Comparison of ENCODE assay signal across 9 cellular contexts in genomic region chr19:1168877-1169791, GRCh38. TPM values are rescaled to one million over a fixed set of nuclear protein-coding genes. Genes with fewer than 3 reads are reported as not detected.
DNase-seq lines count a peak whose midpoint lies in the region; ATAC-seq and TF ChIP-seq lines count a peak whose summit lies in the region.
"Had no signal": no experiment of that assay in that cellular context is flagged by ENCODE, and none has a peak within 500 bp of the region (broad histone marks: within the 10 kb centered on the region; RNA-seq: fewer than 3 reads in every experiment).

No MANE protein-coding gene starts in this region.

- H3K27me3 Mint-ChIP-seq in activated CD8-positive, alpha-beta T cell treated with anti-CD3 and anti-CD28 coated beads for 36 hours = no peaks in the 10 kb centered on the region
- no peaks in the 10 kb centered on the region for H3K27me3 Mint-ChIP-seq in activated CD8-positive, alpha-beta T cell treated with anti-CD3 and anti-CD28 coated beads, Interleukin-2, amount 10 ng/mL, durations not matched to agents 7 days and 5 days (ENCODE audit: low read depth)
- H3K27me3 Mint-ChIP-seq in type B pancreatic cell = no peaks in the 10 kb centered on the region

- H3K9me3 ChIP-seq in breast epithelium (no peaks in the 10 kb centered on the region), lung (ENCODE audit: control insufficient read depth in 2 of 2, insufficient read depth in 1 of 2, low read length in 1 of 2) (no peaks in the 10 kb centered on the region), SJCRH30 (replicated peaks) (no peaks in the 10 kb centered on the region)
- H3K9me3 ChIP-seq: thoracic aorta had no signal

- H3K4me1 ChIP-seq in breast epithelium = peaks cover 35 to 54% of the 10 kb centered on the region in 2 donors
- peaks cover 0 to 49% of the 10 kb centered on the region in 2 donors for H3K4me1 ChIP-seq in lung (ENCODE audit: control insufficient read depth in 2 of 2, insufficient read depth in 2 of 2, low read length in 2 of 2)
- peaks cover 14% of the 10 kb centered on the region; the same call in 1 of the 2 replicates for H3K4me1 ChIP-seq in SJCRH30

- no peak for TF ChIP-seq CTCF in activated CD8-positive, alpha-beta T cell treated with anti-CD3 and anti-CD28 coated beads for 36 hours (IDR thresholded peaks at IDR 0.05)
- TF ChIP-seq CTCF in breast epithelium (IDR thresholded peaks at IDR 0.05) (no peak), lung (IDR thresholded peaks at IDR 0.05; ENCODE audit: control extremely low read depth, extremely low read depth) (no peak), type B pancreatic cell (conservative IDR thresholded peaks at IDR 0.05) (no peak)

- H3K36me3 Mint-ChIP-seq in activated CD8-positive, alpha-beta T cell treated with anti-CD3 and anti-CD28 coated beads for 36 hours (ENCODE audit: low read depth) = peaks cover 8% of the 10 kb centered on the region
- H3K36me3 Mint-ChIP-seq in activated CD8-positive, alpha-beta T cell treated with anti-CD3 and anti-CD28 coated beads, Interleukin-2, amount 10 ng/mL, durations not matched to agents 7 days and 5 days (ENCODE audit: low read depth) = peaks cover 18% of the 10 kb centered on the region
- peaks cover 8% of the 10 kb centered on the region for H3K36me3 Mint-ChIP-seq in type B pancreatic cell

- intact Hi-C loops in activated CD8-positive, alpha-beta T cell treated with anti-CD3 and anti-CD28 coated beads for 36 hours (cut with micrococcal nuclease) = no loop called here
- intact Hi-C loops in breast epithelium (cut with DNase I; ENCODE audit: low total_unique reads) = no loop called here

- H3K27ac ChIP-seq in breast epithelium = peak overlapping the region; percentile 87 to 99
- H3K27ac ChIP-seq in lung (ENCODE audit: low read depth in 1 of 2, low read length in 1 of 2) = peak overlapping the region in 1 of 2 donors; percentile 69
- H3K27ac ChIP-seq in SJCRH30 = no peak overlapping the region
- H3K27ac ChIP-seq: thoracic aorta had no signal

- peak; percentile 25 for ATAC-seq in activated CD8-positive, alpha-beta T cell treated with anti-CD3 and anti-CD28 coated beads for 36 hours
- ATAC-seq in activated CD8-positive, alpha-beta T cell treated with anti-CD3 and anti-CD28 coated beads, Interleukin-2, amount 10 ng/mL, durations not matched to agents 7 days and 5 days = no peak
- ATAC-seq in lung (ENCODE audit: insufficient read depth, low FRiP score) (peak; percentile 13), HG03442 (IDR thresholded peaks at IDR 0.05; ENCODE audit: unreplicated experiment) (no peak)

- H3K9me3 Mint-ChIP-seq in activated CD8-positive, alpha-beta T cell treated with anti-CD3 and anti-CD28 coated beads for 36 hours = no peaks in the 10 kb centered on the region
- no peaks in the 10 kb centered on the region for H3K9me3 Mint-ChIP-seq in activated CD8-positive, alpha-beta T cell treated with anti-CD3 and anti-CD28 coated beads, Interleukin-2, amount 10 ng/mL, durations not matched to agents 7 days and 5 days (ENCODE audit: insufficient read depth)
- no peaks in the 10 kb centered on the region for H3K9me3 Mint-ChIP-seq in type B pancreatic cell

- no peak overlapping the region for H3K27ac Mint-ChIP-seq in activated CD8-positive, alpha-beta T cell treated with anti-CD3 and anti-CD28 coated beads for 36 hours
- H3K27ac Mint-ChIP-seq in activated CD8-positive, alpha-beta T cell treated with anti-CD3 and anti-CD28 coated beads, Interleukin-2, amount 10 ng/mL, durations not matched to agents 7 days and 5 days = no peak overlapping the region
- peak overlapping the region; percentile 95 for H3K27ac Mint-ChIP-seq in type B pancreatic cell

- H3K4me3 ChIP-seq in breast epithelium = peak overlapping the region; percentile 25 to 91 (median 46)
- H3K4me3 ChIP-seq in lung = no peak overlapping the region
- H3K4me3 ChIP-seq in SJCRH30 = no peak overlapping the region
- H3K4me3 ChIP-seq: thoracic aorta had no signal

- peaks cover 24% of the 10 kb centered on the region for H3K4me1 Mint-ChIP-seq in activated CD8-positive, alpha-beta T cell treated with anti-CD3 and anti-CD28 coated beads for 36 hours (ENCODE audit: low read depth)
- peaks cover 23% of the 10 kb centered on the region for H3K4me1 Mint-ChIP-seq in activated CD8-positive, alpha-beta T cell treated with anti-CD3 and anti-CD28 coated beads, Interleukin-2, amount 10 ng/mL, durations not matched to agents 7 days and 5 days (ENCODE audit: low read depth)
- peaks cover 29% of the 10 kb centered on the region for H3K4me1 Mint-ChIP-seq in type B pancreatic cell (ENCODE audit: unreplicated experiment)

- POLR2A ChIA-PET in activated CD8-positive, alpha-beta T cell treated with anti-CD3 and anti-CD28 coated beads for 36 hours (lab: Charles Lee) = no interaction called here
- POLR2A ChIA-PET in activated CD8-positive, alpha-beta T cell treated with anti-CD3 and anti-CD28 coated beads, Interleukin-2, amount 10 ng/mL, durations not matched to agents 7 days and 5 days (lab: Charles Lee) = interaction anchor here (0.6 kb wide), 1 partner anchor 88 kb away, joined by 3 read pairs; no protein-coding TSS in a partner anchor

- no peaks in the 10 kb centered on the region for H3K36me3 ChIP-seq in breast epithelium
- peaks cover 0 to 16% of the 10 kb centered on the region in 2 donors for H3K36me3 ChIP-seq in lung (ENCODE audit: control insufficient read depth in 2 of 2, insufficient read depth in 2 of 2, low read length in 2 of 2)
- peaks cover 24% of the 10 kb centered on the region for H3K36me3 ChIP-seq in SJCRH30

- no peak for TF ChIP-seq POLR2A in breast epithelium (IDR thresholded peaks at IDR 0.05)

- DNase-seq in activated CD8-positive, alpha-beta T cell treated with anti-CD3 and anti-CD28 coated beads for 36 hours = no peak
- no peak for DNase-seq in activated CD8-positive, alpha-beta T cell treated with anti-CD3 and anti-CD28 coated beads, Interleukin-2, amount 10 ng/mL, durations not matched to agents 7 days and 5 days
- DNase-seq in breast epithelium (ENCODE audit: low spot score in 2 of 2) (no peak), lung (ENCODE audit: low spot score) (no peak), type B pancreatic cell (ENCODE audit: extremely low spot score, unreplicated experiment) (no peak), SJCRH30 (no peak), LoVo (ENCODE audit: low spot score) (no peak)

- no peak overlapping the region for H3K4me3 Mint-ChIP-seq in activated CD8-positive, alpha-beta T cell treated with anti-CD3 and anti-CD28 coated beads for 36 hours
- no peak overlapping the region for H3K4me3 Mint-ChIP-seq in activated CD8-positive, alpha-beta T cell treated with anti-CD3 and anti-CD28 coated beads, Interleukin-2, amount 10 ng/mL, durations not matched to agents 7 days and 5 days
- peak overlapping the region; percentile 87 for H3K4me3 Mint-ChIP-seq in type B pancreatic cell

- CTCF ChIA-PET in activated CD8-positive, alpha-beta T cell treated with anti-CD3 and anti-CD28 coated beads for 36 hours (lab: Charles Lee) = no interaction called here
- CTCF ChIA-PET in activated CD8-positive, alpha-beta T cell treated with anti-CD3 and anti-CD28 coated beads, Interleukin-2, amount 10 ng/mL, durations not matched to agents 7 days and 5 days (lab: Charles Lee) = interaction anchor here (1.8 kb wide), 1 partner anchor 56 kb away, joined by 6 read pairs; no protein-coding TSS in a partner anchor

- 62 to 63% methylated on average over 38 of the region's 38 CpGs for WGBS in lung, 2 donors

- H3K27me3 ChIP-seq in breast epithelium (no peaks in the 10 kb centered on the region), lung (ENCODE audit: control insufficient read depth, insufficient read depth) (no peaks in the 10 kb centered on the region), SJCRH30 (no peaks in the 10 kb centered on the region)

RNA-seq across cellular contexts. Expression of gene SBNO2, which starts 4.9 kb away (rescaled TPM):
- total RNA-seq in activated CD8-positive, alpha-beta T cell treated with anti-CD3 and anti-CD28 coated beads for 36 hours = 10 to 100 TPM; 41.7 to 42.0 TPM
- 10 to 100 TPM; 58.6 to 70.5 TPM for total RNA-seq in activated CD8-positive, alpha-beta T cell treated with anti-CD3 and anti-CD28 coated beads, Interleukin-2, amount 10 ng/mL, durations not matched to agents 7 days and 5 days
- 10 to 100 TPM; 15.4 to 63.3 (median 43.9) TPM for total RNA-seq in breast epithelium
- 100 to 1,000 TPM in 1 of 2 donors, 10 to 100 TPM in 1; 45.6 to 128 TPM for total RNA-seq in lung
- 100 to 1,000 TPM in 1 of 2 donors, 10 to 100 TPM in 1; 63.3 to 155 TPM for polyA plus RNA-seq in lung
- 45.5 and 60.7 TPM in 2 replicates for total RNA-seq in type B pancreatic cell (ENCODE audit: low replicate concordance)
- total RNA-seq in SJCRH30 (2014; rRNA removed; shearing (Covaris generic)) = 15.0 and 17.1 TPM in 2 replicates

RNA-seq across cellular contexts. Expression of gene STK11, which starts 36.4 kb away (rescaled TPM):
- 10 to 100 TPM; 55.1 to 58.0 TPM for total RNA-seq in activated CD8-positive, alpha-beta T cell treated with anti-CD3 and anti-CD28 coated beads for 36 hours
- 10 to 100 TPM; 68.8 to 70.8 TPM for total RNA-seq in activated CD8-positive, alpha-beta T cell treated with anti-CD3 and anti-CD28 coated beads, Interleukin-2, amount 10 ng/mL, durations not matched to agents 7 days and 5 days
- total RNA-seq in breast epithelium (10 to 100 TPM; 32.8 to 55.0 (median 52.1) TPM), lung (10 to 100 TPM; 51.0 to 58.3 TPM), type B pancreatic cell (ENCODE audit: low replicate concordance) (59.9 and 64.8 TPM in 2 replicates)
- polyA plus RNA-seq in lung = 10 to 100 TPM; 43.1 to 59.8 TPM
- 40.4 and 43.6 TPM in 2 replicates for total RNA-seq in SJCRH30 (2014; rRNA removed; shearing (Covaris generic))

Comparison
In these comparisons a context has a peak if more than half of its experiments do, and no peak if none do; other contexts are left out.
1. ATAC-seq: peak in activated CD8-positive, alpha-beta T cell treated with anti-CD3 and anti-CD28 coated beads for 36 hours (single experiment) and lung (single experiment); none in activated CD8-positive, alpha-beta T cell treated with anti-CD3 and anti-CD28 coated beads, Interleukin-2, amount 10 ng/mL, durations not matched to agents 7 days and 5 days (single experiment) and HG03442 (single experiment).
2. H3K4me3 ChIP-seq: peak in breast epithelium (3 of 3); none in lung (single experiment) and SJCRH30 (single experiment).